ENCODE assay signal across 8 cellular contexts in the genomic region with DNA sequence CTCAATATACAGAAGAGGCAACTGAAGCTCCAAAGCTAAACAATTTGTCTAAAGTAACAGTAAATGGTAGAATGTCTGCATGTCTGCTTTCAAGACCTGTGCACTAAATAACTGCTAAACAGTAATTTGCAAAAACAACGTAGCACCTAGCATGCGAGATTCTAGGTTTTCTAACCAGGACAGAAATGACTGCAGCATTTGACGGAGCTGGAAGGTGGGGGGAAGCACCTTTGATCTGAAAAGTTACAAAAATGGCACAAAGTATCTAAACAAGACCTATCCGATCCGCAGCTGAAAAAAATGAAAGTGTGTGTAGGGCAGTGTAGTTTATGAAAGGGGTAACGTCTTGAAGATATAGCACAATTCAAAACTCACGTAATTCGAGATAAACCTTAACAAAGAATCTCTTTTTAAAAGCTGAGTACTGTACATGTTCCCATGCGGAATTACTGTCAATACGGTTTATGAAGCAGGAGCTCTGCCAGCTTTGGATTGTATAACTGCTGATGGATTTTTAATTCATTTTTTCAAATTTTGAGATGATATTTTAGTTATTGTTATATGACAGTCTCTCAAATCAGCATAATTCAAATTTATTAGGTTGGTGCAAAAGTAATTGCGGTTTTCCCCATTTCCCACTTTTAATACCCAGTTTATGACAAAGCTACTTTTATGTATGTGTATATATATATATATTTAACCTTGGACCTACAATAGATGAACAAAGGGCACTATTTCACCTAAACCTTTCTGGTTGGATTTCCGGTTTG. TPM values are rescaled to one million over a fixed set of nuclear protein-coding genes. Genes with fewer than 3 reads are reported as not detected.
A peak's percentile ranks its signal among the peaks of the same experiment; 100 is the strongest.
DNase-seq lines count a peak whose midpoint lies in the region; ATAC-seq and TF ChIP-seq lines count a peak whose summit lies in the region.

No MANE protein-coding gene starts in this region.

- intact Hi-C loops in heart right ventricle (cut with DNase I), result loop anchor here in 2 of 10 donors (5.0 kb wide), 3 partner anchors 54 to 211 kb away; a partner anchor contains a TSS
- intact Hi-C loops in left cardiac atrium (cut with DNase I), result no loop called here
- intact Hi-C loops in lower lobe of right lung (cut with DNase I), result no loop called here

- H3K36me3 ChIP-seq in heart right ventricle (peaks cover 0 to 1% (median 0%) of the 10 kb centered on the region in 9 donors), lower lobe of right lung (no peaks in the 10 kb centered on the region), urinary bladder (ENCODE audit: insufficient read depth) (no peaks in the 10 kb centered on the region)

- H3K4me3 ChIP-seq in heart right ventricle (peak overlapping the region; percentile 29 to 95 (median 60)), lower lobe of right lung (peak overlapping the region; percentile 76), urinary bladder (ENCODE audit: low read depth, low read length) (peak overlapping the region; percentile 39)

- H3K27ac ChIP-seq in heart right ventricle (peak overlapping the region; percentile 65 to 99 (median 85)), angular gyrus (ENCODE audit: low read depth, low read length) (peak overlapping the region; percentile 72), lower lobe of right lung (peak overlapping the region; percentile 76), urinary bladder (ENCODE audit: low read depth) (peak overlapping the region; percentile 69)

- H3K27me3 ChIP-seq in heart right ventricle (no peaks in the 10 kb centered on the region), lower lobe of right lung (ENCODE audit: low read depth) (no peaks in the 10 kb centered on the region)

- DNase-seq in heart right ventricle (no peak), left cardiac atrium (no peak), lower lobe of right lung (no peak), NCI-H2196 treated with DMSO at 0.1 percent for 48 hours (lab: John Stamatoyannopoulos, UW; ENCODE audit: unreplicated experiment) (no peak), ACHN (no peak)

- 34 to 41% methylated on average over 12 of the region's 12 CpGs for WGBS in heart right ventricle, 2 donors
- WGBS in urinary bladder, result 37% methylated on average over 12 of the region's 12 CpGs

- no peak for TF ChIP-seq CTCF in heart right ventricle (IDR thresholded peaks at IDR 0.05)
- TF ChIP-seq CTCF in lower lobe of right lung (IDR thresholded peaks at IDR 0.05), result no peak

- H3K4me1 ChIP-seq in heart right ventricle, result peaks cover 0 to 82% (median 58%) of the 10 kb centered on the region in 9 donors
- H3K4me1 ChIP-seq in lower lobe of right lung, result peaks cover 56% of the 10 kb centered on the region
- H3K4me1 ChIP-seq in urinary bladder (ENCODE audit: insufficient read depth), result no peaks in the 10 kb centered on the region

- H3K9me3 ChIP-seq in heart right ventricle, result no peaks in the 10 kb centered on the region
- no peaks in the 10 kb centered on the region for H3K9me3 ChIP-seq in lower lobe of right lung

- ATAC-seq in heart right ventricle (no peak), left cardiac atrium (no peak), lower lobe of right lung (no peak), HG02981 (IDR thresholded peaks at IDR 0.05; ENCODE audit: unreplicated experiment) (no peak)

- in situ Hi-C loops in ACHN (cut with HindIII; ENCODE audit: low pct_ligation_motif_present, low pct_unique_long_range_greater_than_20kb, low sequenced_read_pairs), result no loop called here

RNA-seq across cellular contexts. Expression of a gene that starts 1.1 kb away (rescaled TPM):
- total RNA-seq in heart right ventricle (100 to 1,000 TPM in 7 of 10 donors, 10 to 100 TPM in 3; 58.6 to 201 (median 122) TPM), left cardiac atrium (10 to 100 TPM; 35.8 to 74.3 TPM), lower lobe of right lung (37.5 TPM), urinary bladder (61.1 TPM)
- polyA plus RNA-seq in heart right ventricle (10 to 100 TPM; 46.6 to 90.4 TPM), urinary bladder (35.4 TPM)

RNA-seq across cellular contexts. Expression of a gene that starts 53.8 kb away (rescaled TPM):
- total RNA-seq in heart right ventricle (1,000 to 10,000 TPM in 5 of 10 donors, 100 to 1,000 TPM in 5; 609 to 1,378 (median 974) TPM), left cardiac atrium (100 to 1,000 TPM; 483 to 653 TPM), lower lobe of right lung (374 TPM), urinary bladder (326 TPM)
- polyA plus RNA-seq in heart right ventricle (100 to 1,000 TPM; 170 to 489 TPM), urinary bladder (183 TPM)
